ENCODE assay signal across 13 cellular contexts in genomic region chr22:32409977-32410376, GRCh38. TPM values are rescaled to one million over a fixed set of nuclear protein-coding genes. Genes with fewer than 3 reads are reported as not detected.
A peak's percentile ranks its signal among the peaks of the same experiment; 100 is the strongest.
DNase-seq lines count a peak whose midpoint lies in the region; ATAC-seq and TF ChIP-seq lines count a peak whose summit lies in the region.
"Had no signal": no experiment of that assay in that cellular context is flagged by ENCODE, and none has a peak within 500 bp of the region (broad histone marks: within the 10 kb centered on the region; RNA-seq: fewer than 3 reads in every experiment).

No MANE protein-coding gene starts in this region.

- H2BK12ac ChIP-seq in neuronal stem cell (ENCODE audit: low read length): no peak overlapping the region

- no peak overlapping the region for H3K27ac ChIP-seq in CD4-positive, alpha-beta memory T cell (ENCODE audit: low read depth, low read length)
- H3K27ac ChIP-seq in Karpas-422 (ENCODE audit: low read length) (no peak overlapping the region), gastrocnemius medialis (no peak overlapping the region), neuronal stem cell (replicated peaks; ENCODE audit: low read length) (no peak overlapping the region)
- H3K27ac ChIP-seq: VCaP had no signal

- H3K4me1 Mint-ChIP-seq in CD4-positive, alpha-beta memory T cell: peaks cover 32 to 63% (median 43%) of the 10 kb centered on the region in 4 donors
- peaks cover 42% of the 10 kb centered on the region for H3K4me1 Mint-ChIP-seq in central memory CD8-positive, alpha-beta T cell
- peaks cover 26% of the 10 kb centered on the region for H3K4me1 Mint-ChIP-seq in nephron progenitor cell

- no peak overlapping the region for H4K91ac ChIP-seq in neuronal stem cell (ENCODE audit: low read depth, low read length, poor library complexity)

- in situ Hi-C loops in gastrocnemius medialis (cut with MboI; ENCODE audit: low sequenced_read_pairs in 4 of 4): loop anchor here in 2 of 4 donors (5.0 kb wide), 2 partner anchors 62 to 67 kb away; partner anchors contain the start of gene FBXO7 (in 1 of the 2)

- no peak overlapping the region for H2BK15ac ChIP-seq in neuronal stem cell (ENCODE audit: low read length)

- H3K36me3 Mint-ChIP-seq in CD4-positive, alpha-beta memory T cell: peaks cover 31 to 56% of the 10 kb centered on the region in 2 donors
- peaks cover 44% of the 10 kb centered on the region for H3K36me3 Mint-ChIP-seq in central memory CD8-positive, alpha-beta T cell (ENCODE audit: insufficient read depth)
- H3K36me3 Mint-ChIP-seq in nephron progenitor cell (ENCODE audit: low read depth): peaks cover 44% of the 10 kb centered on the region

- no peaks in the 10 kb centered on the region for H3K9me2 ChIP-seq in Karpas-422 (replicated peaks; ENCODE audit: insufficient read depth, low read length)

- no peak overlapping the region for H3K18ac ChIP-seq in neuronal stem cell (ENCODE audit: low read length)

- no peak overlapping the region for H3K23ac ChIP-seq in neuronal stem cell (ENCODE audit: low read depth, low read length, poor library complexity)

- no peaks in the 10 kb centered on the region for H3K9me3 ChIP-seq in CD4-positive, alpha-beta memory T cell (ENCODE audit: control insufficient read depth in 1 of 2, low read length in 2 of 2)
- H3K9me3 ChIP-seq in Karpas-422 (ENCODE audit: low read length): no peaks in the 10 kb centered on the region
- H3K9me3 ChIP-seq in gastrocnemius medialis: no peaks in the 10 kb centered on the region
- H3K9me3 ChIP-seq in neuronal stem cell (replicated peaks in 1 of 2; ENCODE audit: control insufficient read depth in 2 of 2, insufficient read depth in 1 of 2, low read depth in 1 of 2, low read length in 2 of 2): no peaks in the 10 kb centered on the region

- no peaks in the 10 kb centered on the region for H3K27me3 ChIP-seq in CD4-positive, alpha-beta memory T cell (ENCODE audit: insufficient read depth, low read length)
- H3K27me3 ChIP-seq in Karpas-422 (ENCODE audit: low read length) (no peaks in the 10 kb centered on the region), gastrocnemius medialis (no peaks in the 10 kb centered on the region), neuronal stem cell (ENCODE audit: control insufficient read depth in 3 of 3, insufficient read depth in 3 of 3, low read depth in 1 of 3, low read length in 3 of 3) (no peaks in the 10 kb centered on the region)

- peaks cover 7% of the 10 kb centered on the region; the same call in 1 of the 2 replicates for H4K20me1 ChIP-seq in Karpas-422 (ENCODE audit: insufficient read depth, low read depth, low read length)

- no peaks in the 10 kb centered on the region for H3K9me3 Mint-ChIP-seq in CD4-positive, alpha-beta memory T cell
- no peaks in the 10 kb centered on the region for H3K9me3 Mint-ChIP-seq in central memory CD8-positive, alpha-beta T cell
- no peaks in the 10 kb centered on the region for H3K9me3 Mint-ChIP-seq in nephron progenitor cell

- no peak overlapping the region for H3K4ac ChIP-seq in neuronal stem cell (ENCODE audit: low read length)

- H2BK5ac ChIP-seq in neuronal stem cell (ENCODE audit: low read length): no peak overlapping the region

- peaks cover 39% of the 10 kb centered on the region for H3K4me1 ChIP-seq in CD4-positive, alpha-beta memory T cell (ENCODE audit: insufficient read depth, low read length)
- H3K4me1 ChIP-seq in Karpas-422 (ENCODE audit: low read length): peaks cover 42% of the 10 kb centered on the region
- peaks cover 11 to 27% of the 10 kb centered on the region in 2 donors for H3K4me1 ChIP-seq in gastrocnemius medialis
- peaks cover 5 to 8% of the 10 kb centered on the region in 2 donors for H3K4me1 ChIP-seq in neuronal stem cell (ENCODE audit: control insufficient read depth in 2 of 2, insufficient read depth in 1 of 2, low read depth in 1 of 2, low read length in 2 of 2)

- H3K9ac ChIP-seq in Karpas-422 (ENCODE audit: low read length): no peak overlapping the region
- H3K9ac ChIP-seq in neuronal stem cell (ENCODE audit: low read depth, low read length, poor library complexity): no peak overlapping the region

- no peak for DNase-seq in CD4-positive, alpha-beta memory T cell
- DNase-seq in Karpas-422 (no peak), nephron progenitor cell (no peak), gastrocnemius medialis (no peak), SW 1271 (lab: John Stamatoyannopoulos, UW) (no peak), neuronal stem cell (ENCODE audit: low spot score) (no peak), NCI-H82 (lab: John Stamatoyannopoulos, UW) (no peak)
- DNase-seq in central memory CD8-positive, alpha-beta T cell (ENCODE audit: low spot score in 2 of 2): no peak
- DNase-seq: effector CD8-positive, alpha-beta T cell; NCI-H1436; OCI-M1; stimulated activated naive CD4-positive, alpha-beta T cell treated with Interleukin-2 at 50 U/mL for 16 hours had no signal

- TF ChIP-seq CTCF in nephron progenitor cell (IDR thresholded peaks at IDR 0.05) (no peak), gastrocnemius medialis (IDR thresholded peaks at IDR 0.05 in 4 of 5, conservative IDR thresholded peaks at IDR 0.05 in 1 of 5) (no peak)

- no peak overlapping the region for H2AFZ ChIP-seq in Karpas-422 (ENCODE audit: low read length)
- H2AFZ ChIP-seq in neuronal stem cell (ENCODE audit: low read length): no peak overlapping the region

- peak overlapping the region in 3 of 7 donors; percentile 23 to 98 (median 97) for H3K27ac Mint-ChIP-seq in CD4-positive, alpha-beta memory T cell
- peak overlapping the region; percentile 13 for H3K27ac Mint-ChIP-seq in central memory CD8-positive, alpha-beta T cell (ENCODE audit: low read depth)
- peak overlapping the region; percentile 30 for H3K27ac Mint-ChIP-seq in nephron progenitor cell

- peak overlapping the region; percentile 80 for H3K4me2 ChIP-seq in Karpas-422 (ENCODE audit: low read depth, low read length, poor library complexity, severe bottlenecking)
- H3K4me2 ChIP-seq in neuronal stem cell (ENCODE audit: insufficient read depth, low read length, poor library complexity, severe bottlenecking): no peak overlapping the region

- no peaks in the 10 kb centered on the region for H3K27me3 Mint-ChIP-seq in CD4-positive, alpha-beta memory T cell
- H3K27me3 Mint-ChIP-seq in central memory CD8-positive, alpha-beta T cell: no peaks in the 10 kb centered on the region
- peaks cover 14% of the 10 kb centered on the region for H3K27me3 Mint-ChIP-seq in nephron progenitor cell (ENCODE audit: low read depth, poor library complexity)

- H2AK5ac ChIP-seq in neuronal stem cell (ENCODE audit: low read depth, low read length): no peak overlapping the region

- no peak overlapping the region for H4K8ac ChIP-seq in neuronal stem cell (ENCODE audit: low read depth, low read length)

- H2BK120ac ChIP-seq in neuronal stem cell (ENCODE audit: low read depth, low read length): no peak overlapping the region

- TF ChIP-seq POLR2A in gastrocnemius medialis (IDR thresholded peaks at IDR 0.05): no peak

- peaks cover 40% of the 10 kb centered on the region for H3K36me3 ChIP-seq in CD4-positive, alpha-beta memory T cell (ENCODE audit: insufficient read depth, low read length)
- H3K36me3 ChIP-seq in Karpas-422 (ENCODE audit: insufficient read depth, low read length): peaks cover 35% of the 10 kb centered on the region; the same call in 1 of the 2 replicates
- H3K36me3 ChIP-seq in gastrocnemius medialis: peaks cover 4 to 37% of the 10 kb centered on the region in 2 donors
- peaks cover 13 to 52% of the 10 kb centered on the region in 2 donors for H3K36me3 ChIP-seq in neuronal stem cell (replicated peaks in 1 of 2; ENCODE audit: control insufficient read depth in 2 of 2, insufficient read depth in 2 of 2, low read length in 2 of 2)

- peak overlapping the region; percentile 38 to 100 (median 98) for H3K4me3 Mint-ChIP-seq in CD4-positive, alpha-beta memory T cell
- peak overlapping the region; percentile 95 for H3K4me3 Mint-ChIP-seq in central memory CD8-positive, alpha-beta T cell
- peak overlapping the region; percentile 96 for H3K4me3 Mint-ChIP-seq in nephron progenitor cell

- H3K79me1 ChIP-seq in neuronal stem cell (ENCODE audit: low read depth, low read length): peaks cover 4% of the 10 kb centered on the region

- 100% methylated on average over 1 of the region's 9 CpGs; no CpG with 5 or more reads in 1 of the 2 donors for WGBS in neuronal stem cell (ENCODE audit: extremely low coverage in 2 of 2, insufficient read length in 2 of 2, insufficient replicate concordance in 1 of 2), 2 donors

- H3K79me2 ChIP-seq in Karpas-422 (ENCODE audit: low read length): peaks cover 59% of the 10 kb centered on the region

- no peak for ATAC-seq in central memory CD8-positive, alpha-beta T cell (replicated peaks; ENCODE audit: extremely low read depth, poor library complexity, severe bottlenecking)
- no peak for ATAC-seq in gastrocnemius medialis

- POLR2A ChIA-PET in CD4-positive, alpha-beta memory T cell (lab: Charles Lee; ENCODE audit: partially characterized antibody): interaction anchor here (0.8 kb wide), 1 partner anchor 65 kb away, joined by 4 read pairs; the partner anchor contains the start of gene FBXO7

- CTCF ChIA-PET in CD4-positive, alpha-beta memory T cell (lab: Charles Lee; ENCODE audit: partially characterized antibody): interaction anchor here (1.7 to 3.4 kb wide), 2 partner anchors 18 to 64 kb away, joined by 3 to 21 read pairs; partner anchors contain the start of gene FBXO7

- intact Hi-C loops in CD4-positive, alpha-beta memory T cell (cut with micrococcal nuclease): no loop called here
- intact Hi-C loops in gastrocnemius medialis (cut with DNase I; ENCODE audit: low total_unique reads): loop anchor here (5.0 kb wide), 2 partner anchors 587 to 658 kb away; partner anchors contain the start of genes DEPDC5 and PRR14L

- H3K4me3 ChIP-seq in CD4-positive, alpha-beta memory T cell (ENCODE audit: low read length in 2 of 2): no peak overlapping the region
- H3K4me3 ChIP-seq in Karpas-422 (ENCODE audit: low read length) (peak overlapping the region; percentile 76; the same call in 1 of the 2 replicates), gastrocnemius medialis (no peak overlapping the region), neuronal stem cell (ENCODE audit: low read length in 2 of 2) (no peak overlapping the region)

- no peak overlapping the region for H3K14ac ChIP-seq in neuronal stem cell (ENCODE audit: low read length)

RNA-seq across cellular contexts. Expression of gene RTCB, which starts 2.1 kb away (rescaled TPM):
- 10 to 100 TPM; 46.7 to 59.2 TPM for total RNA-seq in CD4-positive, alpha-beta memory T cell
- polyA plus RNA-seq in CD4-positive, alpha-beta memory T cell: 100 to 1,000 TPM; 109 to 163 TPM
- 39.8 and 63.4 TPM in 2 replicates for total RNA-seq in Karpas-422 (2014; rRNA removed; shearing (Covaris generic); ENCODE audit: low replicate concordance)
- 10 to 100 TPM; 53.7 to 76.4 (median 56.6) TPM for total RNA-seq in gastrocnemius medialis
- polyA plus RNA-seq in neuronal stem cell (2013, experiment 1 of 2): 66.3 TPM
- polyA plus RNA-seq in neuronal stem cell (2013, experiment 2 of 2): 65.2 TPM

RNA-seq across cellular contexts. Expression of gene RFPL3, which starts 52.3 kb away (rescaled TPM):
- not detected for total RNA-seq in CD4-positive, alpha-beta memory T cell
- polyA plus RNA-seq in CD4-positive, alpha-beta memory T cell: not detected
- total RNA-seq in Karpas-422 (2014; rRNA removed; shearing (Covaris generic); ENCODE audit: low replicate concordance): not detected in 2 replicates
- not detected for total RNA-seq in gastrocnemius medialis
- not detected for polyA plus RNA-seq in neuronal stem cell (2013, experiment 1 of 2)
- polyA plus RNA-seq in neuronal stem cell (2013, experiment 2 of 2): not detected

RNA-seq across cellular contexts. Expression of gene BPIFC, which starts 54.3 kb away (rescaled TPM):
- not detected for total RNA-seq in CD4-positive, alpha-beta memory T cell
- not detected for polyA plus RNA-seq in CD4-positive, alpha-beta memory T cell
- total RNA-seq in Karpas-422 (2014; rRNA removed; shearing (Covaris generic); ENCODE audit: low replicate concordance): not detected in 2 replicates
- total RNA-seq in gastrocnemius medialis: not detected
- not detected for polyA plus RNA-seq in neuronal stem cell (2013, experiment 1 of 2)
- not detected for polyA plus RNA-seq in neuronal stem cell (2013, experiment 2 of 2)
